8 cellular contexts compared by ENCODE assay signal in the genomic region with DNA sequence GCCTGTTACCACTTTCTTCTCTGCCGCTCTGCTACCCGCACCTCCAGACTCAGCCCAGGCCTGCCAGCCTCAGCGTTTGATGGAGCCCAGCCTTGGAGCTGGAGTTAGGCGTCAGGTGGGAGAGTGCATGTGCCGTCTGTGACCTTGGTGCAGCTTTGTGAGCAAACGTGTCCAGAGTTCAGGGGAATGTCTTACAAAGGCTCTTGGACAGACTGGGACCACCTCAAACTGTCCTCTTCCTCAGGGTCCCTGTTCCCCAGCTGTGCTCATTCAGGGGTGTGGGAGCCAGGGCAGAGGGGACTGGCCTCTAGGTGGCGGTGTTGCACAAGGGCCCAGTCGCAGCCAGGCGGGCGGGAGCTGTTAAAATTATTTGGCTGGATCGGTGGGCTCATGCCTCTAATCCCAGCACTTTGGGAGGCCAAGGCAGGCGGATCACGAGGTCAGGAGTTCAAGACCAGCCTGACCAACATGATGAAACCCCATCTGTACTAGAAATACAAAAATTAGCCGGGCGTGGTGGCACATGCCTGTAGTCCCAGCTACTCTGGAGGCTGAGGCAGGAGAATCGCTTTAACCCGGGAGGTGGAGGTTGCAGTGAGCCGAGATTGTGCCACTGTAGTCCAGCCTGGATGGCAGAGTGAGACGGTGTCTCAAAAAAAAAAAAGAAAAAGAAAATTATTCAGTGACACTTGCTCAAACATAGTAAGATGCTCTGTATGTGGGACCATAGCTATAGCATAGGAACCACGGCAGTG.
A peak's percentile ranks its signal among the peaks of the same experiment; 100 is the strongest.
DNase-seq lines count a peak whose midpoint lies in the region; ATAC-seq and TF ChIP-seq lines count a peak whose summit lies in the region.

No MANE protein-coding gene starts in this region.

- in situ Hi-C loops in GM13976 (cut with MboI; ENCODE audit: low sequenced_read_pairs, unreplicated experiment) = no loop called here

- H3K27ac ChIP-seq in 22Rv1 (no peak overlapping the region), VCaP (peak overlapping the region; percentile 36; the same call in 1 of the 2 replicates), cardiac muscle cell (no peak overlapping the region)

- H3K9me3 ChIP-seq in cardiac muscle cell (ENCODE audit: low read depth) = no peaks in the 10 kb centered on the region

- no peak overlapping the region for H3K4me3 ChIP-seq in cardiac muscle cell

- H3K4me1 ChIP-seq in cardiac muscle cell (ENCODE audit: low read depth) = peaks cover 5% of the 10 kb centered on the region

- no peaks in the 10 kb centered on the region for H3K36me3 ChIP-seq in cardiac muscle cell

- peak; percentile 99 for TF ChIP-seq CTCF in 22Rv1 (IDR thresholded peaks at IDR 0.05)
- peak; percentile 57 for TF ChIP-seq CTCF in GM13976 (IDR thresholded peaks at IDR 0.05; ENCODE audit: borderline replicate concordance, control extremely low read depth, extremely low read depth, insufficient read depth, missing control alignments)
- TF ChIP-seq CTCF in VCaP (conservative IDR thresholded peaks at IDR 0.05) = peak; percentile 100
- TF ChIP-seq CTCF in cardiac muscle cell (IDR thresholded peaks at IDR 0.05; ENCODE audit: low read depth, low read length) = peak; percentile 77

- DNase-seq in GM13976 (ENCODE audit: low spot score) (peak; percentile 67), cardiac muscle cell (ENCODE audit: low read depth in 1 of 2, low spot score in 1 of 2) (peak; percentile 30 to 33), superior temporal gyrus (ENCODE audit: extremely low spot score) (peak; percentile 33), SK-N-DZ (ENCODE audit: low spot score) (no peak)

- no peaks in the 10 kb centered on the region for H3K27me3 ChIP-seq in cardiac muscle cell

- no peak for ATAC-seq in GM21717 (IDR thresholded peaks at IDR 0.05; ENCODE audit: unreplicated experiment)
- no peak for ATAC-seq in GM19328 (IDR thresholded peaks at IDR 0.05; ENCODE audit: unreplicated experiment)
